8 cellular contexts compared by ENCODE assay signal in the genomic region with DNA sequence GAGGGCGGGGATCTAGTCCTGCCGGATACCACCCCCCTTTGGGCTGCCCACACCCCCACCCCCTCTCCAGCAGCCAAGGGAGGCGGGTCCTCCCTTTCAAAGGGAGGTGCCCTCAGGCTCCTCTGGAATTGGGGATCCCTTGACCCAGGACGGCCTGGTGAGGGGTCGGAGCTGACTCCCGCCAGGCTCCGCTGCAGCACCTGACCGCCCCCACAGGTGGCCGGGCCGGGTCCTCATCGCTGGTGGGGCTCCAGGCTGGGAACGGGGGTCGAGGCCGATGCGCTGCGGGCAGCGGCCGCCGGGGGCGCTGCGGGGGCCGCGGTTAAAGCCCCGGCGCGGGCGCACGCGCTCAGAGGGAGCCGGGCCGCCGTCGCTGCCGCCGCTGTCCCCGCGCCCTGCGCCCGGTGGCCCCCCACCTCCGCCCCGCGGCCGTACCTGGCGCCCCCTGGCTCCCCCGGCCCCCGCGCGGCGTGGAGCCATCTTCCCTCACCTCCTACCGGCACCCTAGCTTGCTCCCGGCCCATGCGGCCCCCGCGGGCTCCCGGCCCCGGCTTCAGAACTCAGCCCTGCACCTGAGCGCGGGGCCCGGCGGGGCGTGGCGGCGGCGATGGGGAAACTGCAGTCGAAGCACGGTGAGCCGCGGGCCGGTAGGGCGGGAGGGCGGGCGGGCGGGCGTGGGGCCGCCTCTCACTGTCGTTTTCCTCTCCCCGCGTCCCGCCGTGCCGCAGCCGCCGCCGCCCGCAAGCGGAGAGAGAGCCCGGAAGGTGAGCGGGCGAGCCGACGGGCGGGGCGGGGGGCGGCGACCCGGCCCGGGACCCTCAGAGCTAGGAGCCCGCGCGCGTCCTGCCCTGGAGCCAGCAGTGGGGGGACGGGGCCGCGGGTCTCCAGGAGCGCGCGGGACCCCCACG. TPM values are rescaled to one million over a fixed set of nuclear protein-coding genes. Genes with fewer than 3 reads are reported as not detected.
DNase-seq lines count a peak whose midpoint lies in the region; ATAC-seq and TF ChIP-seq lines count a peak whose summit lies in the region.

Gene NKD2 (plus strand): TSS at position 352 of the 908 bp plus-strand sequence. CDS start 256 bp downstream, at position 608.

- no peak for TF ChIP-seq CTCF in coronary artery (IDR thresholded peaks at IDR 0.05)
- peak; percentile 36 for TF ChIP-seq CTCF in thoracic aorta (IDR thresholded peaks at IDR 0.05)

- peaks cover 2% of the 10 kb centered on the region for H3K36me3 Mint-ChIP-seq in T-helper 1 cell treated with Interleukin-12 subunit alpha and Interleukin-12 subunit beta and Interleukin-4 antibody, amounts not matched to agents 30 μg/mL and 1 μg/mL, for 36 hours (ENCODE audit: low read depth)

- no peak within 1 kb of the TSS for H2BK120ac ChIP-seq in mesenchymal stem cell (ENCODE audit: low read depth, low read length)

- H3K27ac ChIP-seq in coronary artery (no peak within 1 kb of the TSS), mesenchymal stem cell (ENCODE audit: low read length, poor library complexity, severe bottlenecking) (no peak within 1 kb of the TSS), thoracic aorta (no peak within 1 kb of the TSS)

- peak within 1 kb of the TSS; percentile 76 for H3K4me3 ChIP-seq in coronary artery
- peak within 1 kb of the TSS in 1 of 2 experiments; percentile 35 for H3K4me3 ChIP-seq in mesenchymal stem cell (ENCODE audit: insufficient read depth in 1 of 2, low read depth in 1 of 2, low read length in 2 of 2)
- peak within 1 kb of the TSS; percentile 52 for H3K4me3 ChIP-seq in thoracic aorta

- no peak within 1 kb of the TSS for H3K14ac ChIP-seq in mesenchymal stem cell (ENCODE audit: low read length in 2 of 2)

- no peak within 1 kb of the TSS for H2BK5ac ChIP-seq in mesenchymal stem cell (ENCODE audit: low read depth, low read length, poor library complexity, severe bottlenecking)

- peak within 1 kb of the TSS; percentile 82 for H3K4me3 Mint-ChIP-seq in T-helper 1 cell treated with Interleukin-12 subunit alpha and Interleukin-12 subunit beta and Interleukin-4 antibody, amounts not matched to agents 30 μg/mL and 1 μg/mL, for 36 hours

- H4K8ac ChIP-seq in mesenchymal stem cell (ENCODE audit: low read length) = no peak within 1 kb of the TSS

- peak within 1 kb of the TSS; percentile 70 for H3K4me2 ChIP-seq in mesenchymal stem cell (ENCODE audit: low read length, poor library complexity, severe bottlenecking)

- no peak within 1 kb of the TSS for H3K9ac ChIP-seq in mesenchymal stem cell (ENCODE audit: low read length)

- H3K36me3 ChIP-seq in mesenchymal stem cell (ENCODE audit: control insufficient read depth in 1 of 2, insufficient read depth in 2 of 2, low read depth in 1 of 2, low read length in 2 of 2) (no peaks in the 10 kb centered on the region), thoracic aorta (no peaks in the 10 kb centered on the region)

- H3K27me3 Mint-ChIP-seq in T-helper 1 cell treated with Interleukin-12 subunit alpha and Interleukin-12 subunit beta and Interleukin-4 antibody, amounts not matched to agents 30 μg/mL and 1 μg/mL, for 36 hours (ENCODE audit: low read depth) = peaks cover 47% of the 10 kb centered on the region

- H3K23ac ChIP-seq in mesenchymal stem cell (ENCODE audit: low read length in 2 of 2) = peak within 1 kb of the TSS in 1 of 2 experiments; percentile 68

- H3K4me1 Mint-ChIP-seq in T-helper 1 cell treated with Interleukin-12 subunit alpha and Interleukin-12 subunit beta and Interleukin-4 antibody, amounts not matched to agents 30 μg/mL and 1 μg/mL, for 36 hours (ENCODE audit: low read depth) = peaks cover 6% of the 10 kb centered on the region

- peak within 1 kb of the TSS; percentile 92 for H2BK15ac ChIP-seq in mesenchymal stem cell (ENCODE audit: low read depth, poor library complexity, severe bottlenecking)

- ATAC-seq in HG03095 (IDR thresholded peaks at IDR 0.05; ENCODE audit: unreplicated experiment) = peak; percentile 41
- no peak for ATAC-seq in thoracic aorta (ENCODE audit: insufficient number of reproducible peaks, low FRiP score, low read depth)
- ATAC-seq in HG02623 (IDR thresholded peaks at IDR 0.05; ENCODE audit: unreplicated experiment) = no peak
- ATAC-seq in GM19351 (IDR thresholded peaks at IDR 0.05; ENCODE audit: unreplicated experiment) = no peak

- H3K4me1 ChIP-seq in mesenchymal stem cell (ENCODE audit: control insufficient read depth, insufficient read depth, low read depth, low read length) = peaks cover 21% of the 10 kb centered on the region
- peaks cover 5 to 6% of the 10 kb centered on the region in 2 donors for H3K4me1 ChIP-seq in thoracic aorta (ENCODE audit: control insufficient read depth in 1 of 2, low read depth in 2 of 2)

- no peaks in the 10 kb centered on the region for H3K9me3 Mint-ChIP-seq in T-helper 1 cell treated with Interleukin-12 subunit alpha and Interleukin-12 subunit beta and Interleukin-4 antibody, amounts not matched to agents 30 μg/mL and 1 μg/mL, for 36 hours

- H3K9me3 ChIP-seq in mesenchymal stem cell (ENCODE audit: control insufficient read depth, low read length) = no peaks in the 10 kb centered on the region
- H3K9me3 ChIP-seq in thoracic aorta = no peaks in the 10 kb centered on the region

- no peak within 1 kb of the TSS for H3K4ac ChIP-seq in mesenchymal stem cell (ENCODE audit: low read depth in 1 of 2, low read length in 2 of 2)

- 2% methylated on average over 34 of the region's 108 CpGs for WGBS in mesenchymal stem cell

- no peak within 1 kb of the TSS for H2AFZ ChIP-seq in mesenchymal stem cell (ENCODE audit: low read depth, low read length)

- peak within 1 kb of the TSS; percentile 70 for H4K91ac ChIP-seq in mesenchymal stem cell (ENCODE audit: low read length)

- peaks cover 87 to 92% of the 10 kb centered on the region in 2 experiments for H3K27me3 ChIP-seq in mesenchymal stem cell (ENCODE audit: control insufficient read depth in 1 of 2, insufficient read depth in 1 of 2, low read length in 2 of 2)
- peaks cover 6% of the 10 kb centered on the region for H3K27me3 ChIP-seq in thoracic aorta (replicated peaks; ENCODE audit: insufficient read depth)

- H3K27ac Mint-ChIP-seq in T-helper 1 cell treated with Interleukin-12 subunit alpha and Interleukin-12 subunit beta and Interleukin-4 antibody, amounts not matched to agents 30 μg/mL and 1 μg/mL, for 36 hours = no peak within 1 kb of the TSS

- no peaks in the 10 kb centered on the region for H3K79me1 ChIP-seq in mesenchymal stem cell (replicated peaks; ENCODE audit: low read length, poor library complexity, severe bottlenecking)

- H2AK5ac ChIP-seq in mesenchymal stem cell (ENCODE audit: low read length, severe bottlenecking) = no peak within 1 kb of the TSS

- no peak within 1 kb of the TSS for H3K18ac ChIP-seq in mesenchymal stem cell (ENCODE audit: low read depth in 1 of 2, low read length in 2 of 2)

- no peak within 1 kb of the TSS for H2BK12ac ChIP-seq in mesenchymal stem cell (ENCODE audit: low read length in 2 of 2)

- DNase-seq in ELF-1 (ENCODE audit: low read depth, low spot score) = peak; percentile 48
- DNase-seq in coronary artery (ENCODE audit: low spot score) = no peak
- DNase-seq in mesenchymal stem cell = peak; percentile 33
- DNase-seq in thoracic aorta (ENCODE audit: low spot score) = peak; percentile 0

RNA-seq across cellular contexts. Expression of gene NKD2, which starts in this region (rescaled TPM):
- 6.5 TPM for polyA plus RNA-seq in mesenchymal stem cell (2013, experiment 1 of 2)
- 6.2 TPM for polyA plus RNA-seq in mesenchymal stem cell (2013, experiment 2 of 2)
- 1 to 10 TPM; 1.4 to 1.5 TPM for total RNA-seq in thoracic aorta
